Comparison of ENCODE assay signal across 13 cellular contexts in genomic region chr22:32745251-32745995, GRCh38. TPM values are rescaled to one million over a fixed set of nuclear protein-coding genes. Genes with fewer than 3 reads are reported as not detected.
DNase-seq lines count a peak whose midpoint lies in the region; ATAC-seq, FAIRE-seq and TF ChIP-seq lines count a peak whose summit lies in the region.
"Had no signal": no experiment of that assay in that cellular context is flagged by ENCODE, and none has a peak within 500 bp of the region (broad histone marks: within the 10 kb centered on the region; RNA-seq: fewer than 3 reads in every experiment).

No MANE protein-coding gene starts in this region.

- H3K9me3 ChIP-seq in WERI-Rb-1 (ENCODE audit: severe bottlenecking): no peaks in the 10 kb centered on the region

- TF ChIP-seq CTCF in WERI-Rb-1 (IDR thresholded peaks at IDR 0.05; ENCODE audit: low read depth, low read length) (no peak), omental fat pad (IDR thresholded peaks at IDR 0.05) (no peak)

- no peak overlapping the region for H3K27ac ChIP-seq in WERI-Rb-1
- H3K27ac ChIP-seq: C4-2B had no signal

- intact Hi-C loops in Right ventricle myocardium superior (cut with DNase I): no loop called here

- no peak for FAIRE-seq in H54 (lab: Jason Lieb, UNC)
- FAIRE-seq: GM12878 had no signal

- H3K36me3 ChIP-seq in WERI-Rb-1: no peaks in the 10 kb centered on the region

- DNase-seq in Daoy (ENCODE audit: low read depth) (peak; percentile 51), WERI-Rb-1 (peak; percentile 38), Right ventricle myocardium superior (peak; percentile 73), omental fat pad (ENCODE audit: low spot score) (peak; percentile 50), C1 segment of cervical spinal cord (lab: John Stamatoyannopoulos, UW) (no peak), H54 (ENCODE audit: insufficient read length, low spot score) (no peak)
- DNase-seq: NCI-H510A, T-helper 17 cell had no signal

- no peak for TF ChIP-seq POLR2A in H54 (IDR thresholded peaks at IDR 0.05; ENCODE audit: low read depth, low read length)

- no peak overlapping the region for H3K4me3 ChIP-seq in WERI-Rb-1 (ENCODE audit: low read depth, low read length)
- H3K4me3 ChIP-seq: GM12878 had no signal

- ATAC-seq in Right ventricle myocardium superior (ENCODE audit: poor library complexity) (peak; percentile 81), omental fat pad (ENCODE audit: low FRiP score) (peak; percentile 88), HG03039 (IDR thresholded peaks at IDR 0.05; ENCODE audit: unreplicated experiment) (no peak), GM21367 (IDR thresholded peaks at IDR 0.05; ENCODE audit: unreplicated experiment) (no peak)
- ATAC-seq: GM12878, T-helper 17 cell had no signal

- H3K27me3 ChIP-seq in WERI-Rb-1 (ENCODE audit: insufficient read depth, low read depth, severe bottlenecking): no peaks in the 10 kb centered on the region

RNA-seq across cellular contexts. Expression of gene TIMP3, which starts 56.1 kb away (rescaled TPM):
- total RNA-seq in Daoy (2014; rRNA removed; shearing (Covaris generic)): 25.4 and 26.1 TPM in 2 replicates
- total RNA-seq in Right ventricle myocardium superior (266 TPM), omental fat pad (1,000 to 10,000 TPM in 1 of 4 donors, 100 to 1,000 TPM in 3; 561 to 1,580 (median 897) TPM)
- total RNA-seq: activated T-helper 1 cell treated with anti-CD3 and anti-CD28 coated beads, Interleukin-12 subunit alpha, Interleukin-12 subunit beta, Interleukin-2, Interleukin-4 antibody, amounts not matched to agents 30 ng/mL and 10 ng/mL and 1 ng/mL, durations not matched to agents 14 hours and 24 hours and 36 hours had no signal

Comparison
In these comparisons a context has a peak if more than half of its experiments do, and no peak if none do; other contexts are left out.
1. DNase-seq: peak in Daoy (single experiment), WERI-Rb-1 (single experiment), Right ventricle myocardium superior (single experiment) and omental fat pad (single experiment); none in C1 segment of cervical spinal cord (0 of 14) and H54 (single experiment).
2. ATAC-seq: peak in Right ventricle myocardium superior (single experiment) and omental fat pad (single experiment); none in HG03039 (single experiment) and GM21367 (single experiment).